ENCODE assay signal across 9 cellular contexts in the genomic region with DNA sequence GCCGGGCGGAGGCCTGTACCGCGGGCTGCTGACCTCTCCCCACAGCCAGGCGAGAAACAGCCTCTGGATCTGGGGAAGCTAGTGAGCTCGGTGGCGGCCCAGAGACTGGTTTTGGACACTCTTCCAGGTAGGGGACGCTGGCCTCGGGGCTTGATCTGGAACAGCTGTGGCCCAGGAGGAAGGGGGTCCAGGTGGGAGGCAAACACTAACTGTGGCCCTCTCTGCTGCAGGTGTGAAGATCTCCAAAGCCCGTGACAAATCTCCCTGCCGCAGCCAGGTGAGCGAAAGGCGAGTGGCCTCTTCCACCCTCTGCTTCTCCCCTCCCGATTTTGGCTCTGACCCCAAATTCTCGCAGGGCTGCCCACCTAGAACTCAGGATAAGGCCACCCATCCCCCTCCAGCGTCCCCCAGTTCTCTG. TPM values are rescaled to one million over a fixed set of nuclear protein-coding genes. Genes with fewer than 3 reads are reported as not detected.
DNase-seq lines count a peak whose midpoint lies in the region; ATAC-seq and TF ChIP-seq lines count a peak whose summit lies in the region.
"Had no signal": no experiment of that assay in that cellular context is flagged by ENCODE, and none has a peak within 500 bp of the region (broad histone marks: within the 10 kb centered on the region; RNA-seq: fewer than 3 reads in every experiment).

No MANE protein-coding gene starts in this region.

- H3K9me2 ChIP-seq in HCT116 (ENCODE audit: insufficient read depth), result no peaks in the 10 kb centered on the region

- intact Hi-C loops in HCT116 (cut with micrococcal nuclease) (no loop called here), activated B cell treated with CpG ODN at 0.5 μM for 24 hours (cut with micrococcal nuclease) (loop anchor here (2.0 kb wide), 1 partner anchor 14 kb away; the partner anchor contains the start of gene RGS14), right cardiac atrium (cut with DNase I) (no loop called here)

- no peaks in the 10 kb centered on the region for H3K79me2 ChIP-seq in HCT116 (ENCODE audit: insufficient read depth, low read length)

- H3K27ac ChIP-seq in HCT116 (ENCODE audit: low read depth, low read length) (peak overlapping the region; percentile 70), right cardiac atrium (ENCODE audit: low read length) (no peak overlapping the region)
- H3K27ac ChIP-seq: KMS-11 had no signal

- POLR2A ChIA-PET in HCT116 (lab: Charles Lee) (interaction anchor here (0.9 to 2.4 kb wide), 7 partner anchors 10 to 61 kb away, joined by 3 to 9 read pairs (median 6); partner anchors contain the start of genes LMAN2 and MXD3), activated B cell treated with CpG ODN at 0.5 μM for 24 hours (lab: Charles Lee) (interaction anchor here (0.7 to 1.9 kb wide), 9 partner anchors 10 to 95 kb away, joined by 3 to 12 read pairs (median 4); partner anchors contain the start of genes GRK6, LMAN2 and RGS14)

- TF ChIP-seq POLR2A in HCT116 (IDR thresholded peaks at IDR 0.05; ENCODE audit: borderline replicate concordance, extremely low read depth, insufficient read depth, insufficient read length), result no peak

- H3K4me1 ChIP-seq in HCT116 (ENCODE audit: control insufficient read depth in 1 of 2, insufficient read depth in 2 of 2, low read length in 2 of 2), result peaks cover 22 to 48% of the 10 kb centered on the region in 2 experiments
- H3K4me1 ChIP-seq in right cardiac atrium (ENCODE audit: control insufficient read depth, insufficient read depth, low read length), result peaks cover 4% of the 10 kb centered on the region
- peaks cover 26% of the 10 kb centered on the region for H3K4me1 ChIP-seq in skeletal muscle satellite cell (ENCODE audit: control insufficient read depth, insufficient read depth, low read length)

- peak overlapping the region; percentile 46 for H3K4me3 Mint-ChIP-seq in activated B cell treated with CpG ODN at 0.5 μM for 24 hours

- no peaks in the 10 kb centered on the region for H3K27me3 ChIP-seq in HCT116 (ENCODE audit: insufficient read depth, low read length)
- no peaks in the 10 kb centered on the region for H3K27me3 ChIP-seq in right cardiac atrium (ENCODE audit: control insufficient read depth, insufficient read depth)
- no peaks in the 10 kb centered on the region for H3K27me3 ChIP-seq in skeletal muscle satellite cell (ENCODE audit: control insufficient read depth, insufficient read depth, low read length)

- TF ChIP-seq CTCF in HCT116 (IDR thresholded peaks at IDR 0.05 in 2 of 3, conservative IDR thresholded peaks at IDR 0.05 in 1 of 3; ENCODE audit: borderline replicate concordance in 1 of 3, insufficient read depth in 1 of 3, low read depth in 2 of 3, low read length in 2 of 3) (no peak), activated B cell treated with CpG ODN at 0.5 μM for 24 hours (IDR thresholded peaks at IDR 0.05) (no peak)

- ATAC-seq in HCT116 (no peak; the same call in 1 of the 2 replicates), activated B cell treated with CpG ODN at 0.5 μM for 24 hours (ENCODE audit: low read depth) (no peak), right cardiac atrium (no peak)

- H3K9me3 ChIP-seq in HCT116 (ENCODE audit: control insufficient read depth in 1 of 2, insufficient read depth in 1 of 2, low read depth in 1 of 2, low read length in 2 of 2) (no peaks in the 10 kb centered on the region), right cardiac atrium (ENCODE audit: control insufficient read depth, low read length) (no peaks in the 10 kb centered on the region), skeletal muscle satellite cell (replicated peaks; ENCODE audit: low read length) (no peaks in the 10 kb centered on the region)

- no peak overlapping the region for H2AFZ ChIP-seq in HCT116 (ENCODE audit: low read depth, low read length, poor library complexity, severe bottlenecking)

- H3K4me2 ChIP-seq in HCT116 (ENCODE audit: low read length) (peak overlapping the region; percentile 97), skeletal muscle satellite cell (ENCODE audit: low read length) (peak overlapping the region; percentile 80)
- H3K4me2 ChIP-seq: KMS-11 had no signal

- H3K36me3 Mint-ChIP-seq in activated B cell treated with CpG ODN at 0.5 μM for 24 hours (ENCODE audit: low read depth), result peaks cover 40% of the 10 kb centered on the region

- DNase-seq in HCT116 (ENCODE audit: low read depth, low spot score) (no peak), activated B cell treated with CpG ODN at 0.5 μM for 24 hours (no peak), right cardiac atrium (peak in 1 of 3 donors; percentile 65), islet precursor cell (no peak), midbrain (lab: John Stamatoyannopoulos, UW) (no peak), GM19238 (ENCODE audit: insufficient read length, low spot score) (no peak)

- no peaks in the 10 kb centered on the region for H3K27me3 Mint-ChIP-seq in activated B cell treated with CpG ODN at 0.5 μM for 24 hours
- H3K27me3 Mint-ChIP-seq: stimulated activated naive B cell treated with anti-CD40 and anti-IgM and Interleukin-4, amounts not matched to agents 10 μg/mL and 1 μg/mL and 100 μg/mL, for 72 hours had no signal

- H3K4me1 Mint-ChIP-seq in activated B cell treated with CpG ODN at 0.5 μM for 24 hours, result peaks cover 50% of the 10 kb centered on the region

- CTCF ChIA-PET in HCT116 (lab: Charles Lee), result interaction anchor here (0.6 to 3.3 kb wide), 22 partner anchors 8 to 981 kb away, joined by 3 to 50 read pairs (median 7); partner anchors contain the start of genes LMAN2, MXD3, PDLIM7 and RGS14
- CTCF ChIA-PET in activated B cell treated with CpG ODN at 0.5 μM for 24 hours (lab: Charles Lee), result interaction anchor here (0.6 to 3.8 kb wide), 9 partner anchors 9 to 566 kb away, joined by 3 to 19 read pairs (median 3); partner anchors contain the start of genes LMAN2 and RGS14

- H3K4me3 ChIP-seq in HCT116 (replicated peaks in 1 of 2; ENCODE audit: low read depth in 1 of 2, low read length in 2 of 2), result peak overlapping the region; percentile 74 to 78
- peak overlapping the region; percentile 31 for H3K4me3 ChIP-seq in right cardiac atrium (ENCODE audit: low read length)
- peak overlapping the region; percentile 68 for H3K4me3 ChIP-seq in skeletal muscle satellite cell (ENCODE audit: low read length)

- H3K36me3 ChIP-seq in HCT116 (ENCODE audit: control insufficient read depth in 1 of 2, insufficient read depth in 2 of 2, low read length in 2 of 2) (no peaks in the 10 kb centered on the region), skeletal muscle satellite cell (ENCODE audit: insufficient read depth, low read length) (no peaks in the 10 kb centered on the region)

- 45% methylated on average over 16 of the region's 16 CpGs for WGBS in right cardiac atrium

- H4K20me1 ChIP-seq in HCT116 (ENCODE audit: insufficient read depth), result no peaks in the 10 kb centered on the region

- RAD21 ChIA-PET in HCT116 (lab: Charles Lee; ENCODE audit: low non-redundant PET in 1 of 2, low total read pairs in 2 of 2, uncharacterized antibody in 2 of 2, unreplicated experiment in 2 of 2), result interaction anchor here (0.9 to 1.8 kb wide), 6 partner anchors 18 to 136 kb away, joined by 3 to 8 read pairs (median 4); no protein-coding TSS in a partner anchor

- no peak for TF ChIP-seq RAD21 in HCT116 (IDR thresholded peaks at IDR 0.05; ENCODE audit: low read depth)

- no peak overlapping the region for H3K27ac Mint-ChIP-seq in activated B cell treated with CpG ODN at 0.5 μM for 24 hours

- H3K9ac ChIP-seq in HCT116 (ENCODE audit: low read length) (peak overlapping the region; percentile 68), skeletal muscle satellite cell (ENCODE audit: low read depth, low read length) (peak overlapping the region; percentile 58)
- H3K9ac ChIP-seq: KMS-11 had no signal

- no peaks in the 10 kb centered on the region for H3K9me3 Mint-ChIP-seq in activated B cell treated with CpG ODN at 0.5 μM for 24 hours
- H3K9me3 Mint-ChIP-seq: stimulated activated naive B cell treated with anti-CD40 and anti-IgM and Interleukin-4, amounts not matched to agents 10 μg/mL and 1 μg/mL and 100 μg/mL, for 72 hours had no signal

- BruUV-seq in HCT116 (replicated peaks; lab: Mats Ljungman, UMichigan), result TSS peak; percentile 60

TF ChIP-seq in HCT116, 20 proteins besides CTCF, POLR2A, EP300 and RAD21:
- TF ChIP-seq ATF3 (IDR thresholded peaks at IDR 0.05) (no peak), ZFX (IDR thresholded peaks at IDR 0.05) (peak; percentile 51; the same call in 1 of the 2 replicates)

RNA-seq across cellular contexts. Expression of gene SLC34A1, which starts 13.1 kb away (rescaled TPM):
- not detected for total RNA-seq in HCT116 (2021; ENCODE audit: unreplicated experiment)
- polyA plus RNA-seq in HCT116 (2012), result 0.02 and 0.09 TPM in 2 replicates
- total RNA-seq in activated B cell treated with CpG ODN at 0.5 μM for 24 hours, result not detected in 2 replicates
- not detected for total RNA-seq in right cardiac atrium
- polyA plus RNA-seq in right cardiac atrium, result not detected
- total RNA-seq in skeletal muscle satellite cell (2012; rRNA removed), result not detected in 2 replicates

RNA-seq across cellular contexts. Expression of gene RGS14, which starts 13.4 kb away (rescaled TPM):
- 9.4 TPM for total RNA-seq in HCT116 (2021; ENCODE audit: unreplicated experiment)
- polyA plus RNA-seq in HCT116 (2012), result 12.3 and 12.9 TPM in 2 replicates
- total RNA-seq in activated B cell treated with CpG ODN at 0.5 μM for 24 hours, result 50.6 and 58.3 TPM in 2 replicates
- 1 to 10 TPM; 3.8 to 5.1 (median 4.2) TPM for total RNA-seq in right cardiac atrium
- polyA plus RNA-seq in right cardiac atrium, result 4.6 TPM
- total RNA-seq in skeletal muscle satellite cell (2012; rRNA removed), result 4.6 and 7.2 TPM in 2 replicates

RNA-seq across cellular contexts. Expression of gene LMAN2, which starts 19.7 kb away (rescaled TPM):
- total RNA-seq in HCT116 (2021; ENCODE audit: unreplicated experiment) (128 TPM), activated B cell treated with CpG ODN at 0.5 μM for 24 hours (88.0 and 89.7 TPM in 2 replicates), right cardiac atrium (10 to 100 TPM; 59.0 to 74.3 (median 68.8) TPM)
- 233 and 234 TPM in 2 replicates for polyA plus RNA-seq in HCT116 (2012)
- 109 TPM for polyA plus RNA-seq in right cardiac atrium
- total RNA-seq in skeletal muscle satellite cell (2012; rRNA removed), result 285 and 302 TPM in 2 replicates

RNA-seq across cellular contexts. Expression of gene PFN3, which starts 29.3 kb away (rescaled TPM):
- total RNA-seq in HCT116 (2021; ENCODE audit: unreplicated experiment) (not detected), activated B cell treated with CpG ODN at 0.5 μM for 24 hours (not detected in 2 replicates), right cardiac atrium (not detected)
- polyA plus RNA-seq in HCT116 (2012), result not detected in 2 replicates
- polyA plus RNA-seq in right cardiac atrium, result not detected
- not detected in 2 replicates for total RNA-seq in skeletal muscle satellite cell (2012; rRNA removed)

RNA-seq across cellular contexts. Expression of gene F12, which starts 38.2 kb away (rescaled TPM):
- total RNA-seq in HCT116 (2021; ENCODE audit: unreplicated experiment) (30.0 TPM), activated B cell treated with CpG ODN at 0.5 μM for 24 hours (0.31 TPM in 1 of 2 replicates, not detected in the other), right cardiac atrium (under 1 TPM; 0.17 to 0.34 (median 0.26) TPM)
- polyA plus RNA-seq in HCT116 (2012), result 46.8 and 58.1 TPM in 2 replicates
- 0.27 TPM for polyA plus RNA-seq in right cardiac atrium
- total RNA-seq in skeletal muscle satellite cell (2012; rRNA removed), result 1.3 and 1.5 TPM in 2 replicates
